25 cellular contexts compared by ENCODE assay signal in the genomic region with DNA sequence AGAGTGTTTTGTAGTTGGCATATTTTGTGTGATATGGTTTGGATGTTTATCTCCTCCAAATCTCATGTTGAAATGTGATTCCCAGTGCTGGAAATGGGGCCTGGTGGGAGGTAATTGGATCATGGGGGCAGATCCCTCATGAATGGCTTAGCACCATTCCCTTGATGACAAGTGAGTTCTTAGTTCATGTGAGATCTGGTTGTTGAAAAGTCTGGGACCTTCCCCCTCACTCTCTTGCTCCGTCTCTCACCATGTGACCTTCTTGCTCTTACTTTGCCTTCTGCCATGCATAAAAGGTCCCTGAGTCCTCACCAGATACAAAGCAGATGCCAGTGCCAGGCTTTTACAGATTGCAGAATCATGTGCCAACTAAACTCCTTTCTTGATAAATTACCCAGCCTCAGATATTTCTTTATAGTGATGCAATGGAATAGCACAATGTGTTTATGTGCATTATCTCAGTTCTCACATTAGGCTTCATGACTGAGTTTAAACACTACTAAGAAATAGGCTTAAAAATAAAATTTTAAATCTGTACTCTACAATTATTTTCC.
"Had no signal": no experiment of that assay in that cellular context is flagged by ENCODE, and none has a peak within 500 bp of the region (broad histone marks: within the 10 kb centered on the region; RNA-seq: fewer than 3 reads in every experiment).

No MANE protein-coding gene starts in this region.

- H3K36me3 Mint-ChIP-seq: immature natural killer cell; naive thymus-derived CD8-positive, alpha-beta T cell; stimulated activated effector memory CD8-positive, alpha-beta T cell treated with anti-CD3 and anti-CD28 coated beads, Interleukin-12 subunit alpha, Interleukin-12 subunit beta, amount 100 ng/mL, for 72 hours had no signal

- H3K4me3 Mint-ChIP-seq: immature natural killer cell; naive thymus-derived CD8-positive, alpha-beta T cell; nephron; neural crest cell; stimulated activated effector memory CD8-positive, alpha-beta T cell treated with anti-CD3 and anti-CD28 coated beads, Interleukin-12 subunit alpha, Interleukin-12 subunit beta, amount 100 ng/mL, for 72 hours; stimulated activated naive CD8-positive, alpha-beta T cell treated with anti-CD3 and anti-CD28 coated beads, Interleukin-15, Interleukin-2, amounts not matched to agents 100 ng/mL and 50 ng/mL, for 24 hours had no signal

- DNase-seq: hypothalamus; immature natural killer cell; kidney; left colon; left ventricle myocardium inferior; midbrain; mucosa of descending colon; naive thymus-derived CD8-positive, alpha-beta T cell; nucleus accumbens; pancreas; posterior cingulate gyrus; retina; right cardiac atrium; sigmoid colon; small intestine; spleen; stimulated activated CD4-positive, alpha-beta T cell treated with anti-CD3 and anti-CD28 coated beads, Interleukin-4, amount 100 ng/mL, for 24 hours; stimulated activated naive CD4-positive, alpha-beta T cell; tibial artery; trophoblast cell; upper lobe of right lung had no signal

- ATAC-seq: left colon; mucosa of descending colon; naive thymus-derived CD8-positive, alpha-beta T cell; pancreas; right cardiac atrium; stimulated activated effector memory CD8-positive, alpha-beta T cell treated with anti-CD3 and anti-CD28 coated beads, Interleukin-12 subunit alpha, Interleukin-12 subunit beta, amount 100 ng/mL, for 72 hours; upper lobe of right lung had no signal

- H3K27me3 Mint-ChIP-seq: naive thymus-derived CD8-positive, alpha-beta T cell; stimulated activated naive CD8-positive, alpha-beta T cell treated with anti-CD3 and anti-CD28 coated beads, Interleukin-15, Interleukin-2, amounts not matched to agents 100 ng/mL and 50 ng/mL, for 24 hours had no signal

- H3K27ac Mint-ChIP-seq: immature natural killer cell; naive thymus-derived CD8-positive, alpha-beta T cell; nephron; stimulated activated effector memory CD8-positive, alpha-beta T cell treated with anti-CD3 and anti-CD28 coated beads, Interleukin-12 subunit alpha, Interleukin-12 subunit beta, amount 100 ng/mL, for 72 hours; stimulated activated naive CD8-positive, alpha-beta T cell treated with anti-CD3 and anti-CD28 coated beads, Interleukin-15, Interleukin-2, amounts not matched to agents 100 ng/mL and 50 ng/mL, for 24 hours had no signal

- H3K4me1 Mint-ChIP-seq: immature natural killer cell; naive thymus-derived CD8-positive, alpha-beta T cell; nephron; neural crest cell; stimulated activated effector memory CD8-positive, alpha-beta T cell treated with anti-CD3 and anti-CD28 coated beads, Interleukin-12 subunit alpha, Interleukin-12 subunit beta, amount 100 ng/mL, for 72 hours had no signal
